ENCODE assay signal across 22 cellular contexts in the genomic region with DNA sequence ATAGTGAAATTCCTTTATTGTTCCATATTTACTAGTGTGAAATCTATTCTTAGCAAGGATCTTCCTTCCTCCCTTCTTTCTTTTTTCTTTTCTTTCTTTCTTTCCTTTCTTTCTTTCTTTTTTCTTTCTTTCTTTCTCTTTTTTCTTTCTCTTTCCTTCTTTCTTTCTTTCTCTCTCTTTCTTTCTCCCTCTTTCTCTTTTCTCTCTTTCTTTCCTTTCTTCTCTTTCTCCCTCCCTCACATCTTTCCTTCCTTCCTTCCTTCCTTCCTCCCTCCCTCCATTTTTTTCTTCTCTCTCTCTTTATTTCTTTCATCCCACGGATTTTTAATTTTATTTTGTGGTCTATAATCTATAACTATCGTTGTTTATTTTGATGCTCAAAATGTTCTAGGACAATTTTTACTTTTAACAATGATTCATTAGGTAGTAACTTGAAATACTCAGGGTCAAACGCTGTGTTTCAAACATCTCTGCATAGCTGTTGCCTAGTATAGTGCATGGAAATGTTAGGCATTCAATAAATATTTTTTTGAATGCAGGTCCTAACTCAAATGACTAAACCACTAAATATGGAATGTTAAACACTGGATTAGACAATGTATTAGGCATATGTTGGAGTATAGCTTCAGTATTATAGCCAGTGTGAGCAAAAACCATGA.
DNase-seq lines count a peak whose midpoint lies in the region; ATAC-seq and TF ChIP-seq lines count a peak whose summit lies in the region.
"Had no signal": no experiment of that assay in that cellular context is flagged by ENCODE, and none has a peak within 500 bp of the region (broad histone marks: within the 10 kb centered on the region; RNA-seq: fewer than 3 reads in every experiment).

No MANE protein-coding gene starts in this region.

- H4K20me1 ChIP-seq in osteoblast (ENCODE audit: insufficient read depth, low read length), result no peaks in the 10 kb centered on the region

- no peak for ATAC-seq in GM21786 (IDR thresholded peaks at IDR 0.05; ENCODE audit: unreplicated experiment)
- ATAC-seq: heart right ventricle, mucosa of descending colon had no signal

- H3K9me3 ChIP-seq in osteoblast (ENCODE audit: low read depth, low read length), result no peaks in the 10 kb centered on the region
- H3K9me3 ChIP-seq: mucosa of descending colon, tibial artery had no signal

- H3K4me2 ChIP-seq in osteoblast (ENCODE audit: insufficient read depth, low read length), result no peak overlapping the region

- H3K4me1 ChIP-seq in osteoblast (ENCODE audit: insufficient read depth, low read length), result peaks cover 13% of the 10 kb centered on the region
- H3K4me1 ChIP-seq: spleen, tibial artery had no signal

- H3K36me3 ChIP-seq in osteoblast (ENCODE audit: insufficient read depth, low read length), result no peaks in the 10 kb centered on the region
- H3K36me3 ChIP-seq: heart right ventricle, spleen, tibial artery, WERI-Rb-1 had no signal

- H3K79me2 ChIP-seq in osteoblast (ENCODE audit: insufficient read depth, low read length), result no peaks in the 10 kb centered on the region

- TF ChIP-seq CTCF in osteoblast (IDR thresholded peaks at IDR 0.05; ENCODE audit: extremely low read depth, low read depth, low read length), result no peak

- no peak overlapping the region for H3K4me3 ChIP-seq in osteoblast (ENCODE audit: insufficient read depth, low read length)
- H3K4me3 ChIP-seq: heart right ventricle, mucosa of descending colon, spleen, tibial artery had no signal

- DNase-seq in EH (ENCODE audit: low read depth) (peak; percentile 80), NCI-H226 (peak; percentile 2), dedifferentiated amniotic fluid mesenchymal stem cell (ENCODE audit: extremely low spot score) (peak; percentile 71), osteoblast (ENCODE audit: insufficient read length, low spot score, missing footprints) (no peak), NOMO-1 treated with DMSO at 0.1 percent for 48 hours (lab: John Stamatoyannopoulos, UW; ENCODE audit: unreplicated experiment) (no peak)
- DNase-seq in activated CD4-positive, alpha-beta T cell treated with anti-CD3 and anti-CD28 coated beads, Interleukin-2, amount 50 U/mL, for 1 hour, result no peak
- no peak for DNase-seq in activated CD8-positive, alpha-beta memory T cell treated with anti-CD3 and anti-CD28 coated beads, Interleukin-2, amount 50 U/mL, for 48 hours
- DNase-seq: activated CD4-positive, alpha-beta T cell treated with anti-CD3 and anti-CD28 coated beads, Interleukin-2, amount 50 U/mL, for 4 hours; AML-193; effector CD8-positive, alpha-beta T cell; heart right ventricle; MM.1S; mucosa of descending colon; NCI-H1436 treated with DMSO at 0.1 percent for 48 hours; NCI-H82; SHP77 treated with DMSO at 0.1 percent for 48 hours; spleen; stimulated activated CD4-positive, alpha-beta T cell treated with anti-CD3 and anti-CD28 coated beads, Interleukin-4, amount 100 ng/mL, for 24 hours; tibial artery; WERI-Rb-1 had no signal

- no peaks in the 10 kb centered on the region for H3K27me3 ChIP-seq in osteoblast (ENCODE audit: insufficient read depth, low read length)
- H3K27me3 ChIP-seq: spleen, tibial artery had no signal

- peak overlapping the region; percentile 47 for H3K27ac ChIP-seq in osteoblast (ENCODE audit: low read depth, low read length)
- H3K27ac ChIP-seq: heart right ventricle, HL-60, spleen, tibial artery, WERI-Rb-1 had no signal

- no peak overlapping the region for H2AFZ ChIP-seq in osteoblast (ENCODE audit: low read length)

Comparison
In these comparisons a context has a peak if more than half of its experiments do, and no peak if none do; other contexts are left out.
1. DNase-seq: peak in EH (single experiment), NCI-H226 (single experiment) and dedifferentiated amniotic fluid mesenchymal stem cell (single experiment); none in osteoblast (single experiment), activated CD4-positive, alpha-beta T cell treated with anti-CD3 and anti-CD28 coated beads, Interleukin-2, amount 50 U/mL, for 1 hour (single experiment), activated CD8-positive, alpha-beta memory T cell treated with anti-CD3 and anti-CD28 coated beads, Interleukin-2, amount 50 U/mL, for 48 hours (single experiment) and NOMO-1 treated with DMSO at 0.1 percent for 48 hours (single experiment).